ENCODE assay signal across 21 cellular contexts in genomic region chr9:113461943-113462342, GRCh38.
"Had no signal": no experiment of that assay in that cellular context is flagged by ENCODE, and none has a peak within 500 bp of the region (broad histone marks: within the 10 kb centered on the region; RNA-seq: fewer than 3 reads in every experiment).

No MANE protein-coding gene starts in this region.

- H3K27ac ChIP-seq: lower lobe of right lung, ovary, psoas muscle, right lobe of liver, testis, tibial artery, upper lobe of left lung had no signal

- DNase-seq: cortex of kidney; effector memory CD8-positive, alpha-beta T cell; erythroblast; hypothalamus; immature natural killer cell; kidney glomerular epithelial cell; left colon; left ventricle myocardium superior; lower lobe of right lung; natural killer cell; ovary; posterior cingulate gyrus; psoas muscle; stimulated activated CD4-positive, alpha-beta T cell treated with anti-CD3 and anti-CD28 coated beads, Interleukin-4, amount 100 ng/mL, for 24 hours; stimulated activated naive CD8-positive, alpha-beta T cell treated with anti-CD3 and anti-CD28 coated beads, Interleukin-15, Interleukin-2, amounts not matched to agents 100 U/mL and 50 U/mL, for 24 hours; substantia nigra; testis; tibial artery; upper lobe of left lung had no signal

- H3K36me3 Mint-ChIP-seq: immature natural killer cell; stimulated activated memory B cell treated with anti-CD40 and anti-IgM and Interleukin-4, amounts not matched to agents 10 μg/mL and 1 μg/mL and 100 μg/mL, for 72 hours had no signal

- H3K4me1 Mint-ChIP-seq: immature natural killer cell; natural killer cell; stimulated activated memory B cell treated with anti-CD40 and anti-IgM and Interleukin-4, amounts not matched to agents 10 μg/mL and 1 μg/mL and 100 μg/mL, for 72 hours had no signal

- ATAC-seq: effector memory CD8-positive, alpha-beta T cell; left colon; left ventricle myocardium superior; lower lobe of right lung; natural killer cell; psoas muscle; stimulated activated memory B cell treated with anti-CD40 and anti-IgM and Interleukin-4, amounts not matched to agents 10 μg/mL and 1 μg/mL and 100 μg/mL, for 72 hours; stimulated activated naive CD8-positive, alpha-beta T cell treated with anti-CD3 and anti-CD28 coated beads, Interleukin-15, Interleukin-2, amounts not matched to agents 100 U/mL and 50 U/mL, for 24 hours had no signal

- H3K27me3 Mint-ChIP-seq: effector memory CD8-positive, alpha-beta T cell; stimulated activated memory B cell treated with anti-CD40 and anti-IgM and Interleukin-4, amounts not matched to agents 10 μg/mL and 1 μg/mL and 100 μg/mL, for 72 hours had no signal

- H3K27ac Mint-ChIP-seq: effector memory CD8-positive, alpha-beta T cell; immature natural killer cell; natural killer cell; stimulated activated memory B cell treated with anti-CD40 and anti-IgM and Interleukin-4, amounts not matched to agents 10 μg/mL and 1 μg/mL and 100 μg/mL, for 72 hours had no signal

- H3K4me3 ChIP-seq: lower lobe of right lung, ovary, psoas muscle, right lobe of liver, testis, tibial artery, upper lobe of left lung had no signal

- H3K9me3 ChIP-seq: lower lobe of right lung, ovary, psoas muscle, right lobe of liver, testis, tibial artery, upper lobe of left lung had no signal

- H3K9me3 Mint-ChIP-seq: effector memory CD8-positive, alpha-beta T cell; immature natural killer cell; natural killer cell; stimulated activated memory B cell treated with anti-CD40 and anti-IgM and Interleukin-4, amounts not matched to agents 10 μg/mL and 1 μg/mL and 100 μg/mL, for 72 hours had no signal

- H3K36me3 ChIP-seq: lower lobe of right lung, ovary, right lobe of liver, tibial artery, upper lobe of left lung had no signal

- H3K4me3 Mint-ChIP-seq: effector memory CD8-positive, alpha-beta T cell; immature natural killer cell; natural killer cell; stimulated activated memory B cell treated with anti-CD40 and anti-IgM and Interleukin-4, amounts not matched to agents 10 μg/mL and 1 μg/mL and 100 μg/mL, for 72 hours had no signal

- H3K27me3 ChIP-seq: ovary, right lobe of liver, testis, tibial artery, upper lobe of left lung had no signal

- H3K4me1 ChIP-seq: testis had no signal
